8 cellular contexts compared by ENCODE assay signal in the genomic region with DNA sequence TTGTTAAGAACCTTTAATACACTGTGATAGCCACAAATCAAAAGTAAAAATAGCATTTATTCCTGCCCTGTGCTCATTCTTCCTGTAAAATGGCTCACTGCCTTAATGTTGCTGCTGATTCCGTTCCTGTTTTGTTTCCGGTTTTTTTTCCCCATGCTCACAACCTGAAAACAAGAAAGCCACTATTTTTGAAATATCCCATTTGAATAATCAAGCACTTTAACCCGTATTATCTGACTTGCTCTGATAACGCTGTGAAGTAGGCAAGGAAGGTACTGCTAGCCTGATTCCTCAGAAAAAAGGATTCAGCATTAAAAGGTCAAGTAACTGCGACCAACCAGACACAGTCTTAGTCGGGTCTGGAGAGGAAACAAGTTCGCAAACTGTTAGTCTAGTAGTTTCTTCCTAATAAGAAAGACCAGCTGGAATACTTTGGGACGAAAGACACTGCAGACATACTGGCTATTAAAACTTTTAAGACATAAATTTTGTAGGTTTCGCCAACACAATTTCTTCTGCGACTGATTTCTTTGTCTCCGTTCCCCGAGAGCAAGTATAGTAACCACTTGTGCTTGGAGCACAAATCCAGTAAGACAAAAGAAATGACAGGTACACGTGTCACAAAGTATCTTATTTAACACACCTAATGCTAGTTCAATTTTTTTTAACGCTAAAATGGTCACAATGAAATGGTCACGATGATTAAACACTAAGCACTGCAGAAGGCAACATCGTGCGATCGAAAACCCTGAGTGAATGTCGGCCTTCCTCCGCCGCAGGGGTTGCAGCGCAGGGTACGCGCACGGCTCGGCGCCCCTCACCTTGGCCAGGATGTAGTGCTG. TPM values are rescaled to one million over a fixed set of nuclear protein-coding genes. Genes with fewer than 3 reads are reported as not detected.
DNase-seq lines count a peak whose midpoint lies in the region; ATAC-seq and TF ChIP-seq lines count a peak whose summit lies in the region.

No MANE protein-coding gene starts in this region.

- peaks cover 0 to 4% of the 10 kb centered on the region in 2 donors for H3K36me3 ChIP-seq in ascending aorta
- peaks cover 13% of the 10 kb centered on the region for H3K36me3 ChIP-seq in iPS-18a (ENCODE audit: control insufficient read depth, low read depth, low read length)
- H3K36me3 ChIP-seq in skeletal muscle satellite cell (ENCODE audit: insufficient read depth, low read length), result peaks cover 7% of the 10 kb centered on the region

- no peaks in the 10 kb centered on the region for H3K9me3 ChIP-seq in ascending aorta
- no peaks in the 10 kb centered on the region for H3K9me3 ChIP-seq in iPS-18a (ENCODE audit: control insufficient read depth, low read depth, low read length)
- H3K9me3 ChIP-seq in skeletal muscle satellite cell (replicated peaks; ENCODE audit: low read length), result no peaks in the 10 kb centered on the region

- DNase-seq in Right ventricle myocardium superior (no peak), cardiac septum (ENCODE audit: low spot score) (no peak), NCI-H526 treated with DMSO at 0.1 percent for 48 hours (lab: John Stamatoyannopoulos, UW) (peak; percentile 36), ascending aorta (ENCODE audit: low spot score in 2 of 2) (no peak)
- no peak for DNase-seq in NK-92 treated with Interleukin-12 subunit alpha and Interleukin-12 subunit beta, amount 100 ng/mL, for 24 hours (lab: John Stamatoyannopoulos, UW)

- H3K27me3 ChIP-seq in ascending aorta, result no peaks in the 10 kb centered on the region
- H3K27me3 ChIP-seq in iPS-18a (ENCODE audit: control insufficient read depth, insufficient read depth, low read length), result no peaks in the 10 kb centered on the region
- no peaks in the 10 kb centered on the region for H3K27me3 ChIP-seq in skeletal muscle satellite cell (ENCODE audit: control insufficient read depth, insufficient read depth, low read length)

- peaks cover 3 to 7% of the 10 kb centered on the region in 2 donors for H3K4me1 ChIP-seq in ascending aorta
- H3K4me1 ChIP-seq in iPS-18a (ENCODE audit: control insufficient read depth, low read depth, low read length), result peaks cover 8% of the 10 kb centered on the region
- H3K4me1 ChIP-seq in skeletal muscle satellite cell (ENCODE audit: control insufficient read depth, insufficient read depth, low read length), result peaks cover 8% of the 10 kb centered on the region

- H3K4me2 ChIP-seq in skeletal muscle satellite cell (ENCODE audit: low read length), result peak overlapping the region; percentile 91

- H3K9ac ChIP-seq in iPS-18a (ENCODE audit: low read length) (peak overlapping the region; percentile 97), skeletal muscle satellite cell (ENCODE audit: low read depth, low read length) (peak overlapping the region; percentile 89)

- no peak for TF ChIP-seq CTCF in ascending aorta (IDR thresholded peaks at IDR 0.05)

- H3K4me3 ChIP-seq in ascending aorta, result peak overlapping the region; percentile 60 to 99
- peak overlapping the region; percentile 100 for H3K4me3 ChIP-seq in iPS-18a (ENCODE audit: low read length)
- peak overlapping the region; percentile 89 for H3K4me3 ChIP-seq in skeletal muscle satellite cell (ENCODE audit: low read length)

- H3K27ac ChIP-seq in ascending aorta (peak overlapping the region; percentile 88 to 96), iPS-18a (ENCODE audit: low read length) (peak overlapping the region; percentile 88)

- ATAC-seq in Right ventricle myocardium superior (ENCODE audit: poor library complexity), result peak; percentile 3
- ATAC-seq in HG02981 (IDR thresholded peaks at IDR 0.05; ENCODE audit: unreplicated experiment), result peak; percentile 3

- intact Hi-C loops in Right ventricle myocardium superior (cut with DNase I) (loop anchor here (5.0 kb wide), 1 partner anchor 189 kb away; a partner anchor contains a TSS), cardiac septum (cut with DNase I) (loop anchor here (1.0 kb wide), 1 partner anchor 191 kb away; no protein-coding TSS in a partner anchor), ascending aorta (cut with DNase I) (loop anchor here (1.0 to 5.0 kb wide), 3 partner anchors 191 to 1089 kb away; a partner anchor contains a TSS)

RNA-seq across cellular contexts. Expression of a gene that starts 0.8 kb away (rescaled TPM):
- 15.9 TPM for total RNA-seq in Right ventricle myocardium superior
- 15.9 TPM for total RNA-seq in cardiac septum
- total RNA-seq in ascending aorta, result 22.7 TPM
- total RNA-seq in skeletal muscle satellite cell (2012; rRNA removed), result 26.4 and 30.4 TPM in 2 replicates
